8 cellular contexts compared by ENCODE assay signal in genomic region chr9:128723352-128723865, GRCh38. TPM values are rescaled to one million over a fixed set of nuclear protein-coding genes. Genes with fewer than 3 reads are reported as not detected.
DNase-seq lines count a peak whose midpoint lies in the region; ATAC-seq and TF ChIP-seq lines count a peak whose summit lies in the region.

No MANE protein-coding gene starts in this region.

- no peak for ATAC-seq in HG03469 (IDR thresholded peaks at IDR 0.05; ENCODE audit: unreplicated experiment)

- H3K4me3 ChIP-seq in OCI-LY3 (ENCODE audit: low read length): peak overlapping the region; percentile 93

- no peaks in the 10 kb centered on the region for H3K9me3 ChIP-seq in OCI-LY3 (ENCODE audit: insufficient read depth, low read length)

- CTCF ChIA-PET in Calu3 (lab: Charles Lee): interaction anchor here (1.1 kb wide), 1 partner anchor 88 kb away, joined by 6 read pairs; no protein-coding TSS in a partner anchor

- H3K27me3 Mint-ChIP-seq in Calu3 (ENCODE audit: unreplicated experiment): no peaks in the 10 kb centered on the region
- peaks cover 12% of the 10 kb centered on the region for H3K27me3 Mint-ChIP-seq in endothelial cell (ENCODE audit: unreplicated experiment)
- no peaks in the 10 kb centered on the region for H3K27me3 Mint-ChIP-seq in osteocyte (ENCODE audit: unreplicated experiment)

- H3K4me2 ChIP-seq in OCI-LY3 (ENCODE audit: low read length): peak overlapping the region; percentile 82

- H3K27ac Mint-ChIP-seq in Calu3 (ENCODE audit: unreplicated experiment): peak overlapping the region; percentile 98
- H3K27ac Mint-ChIP-seq in endothelial cell (ENCODE audit: unreplicated experiment): peak overlapping the region; percentile 53
- peak overlapping the region; percentile 62 for H3K27ac Mint-ChIP-seq in osteocyte (ENCODE audit: unreplicated experiment)

- peaks cover 3% of the 10 kb centered on the region for H3K36me3 ChIP-seq in OCI-LY3 (replicated peaks; ENCODE audit: low read depth, low read length)

- H3K4me1 Mint-ChIP-seq in Calu3 (ENCODE audit: low read depth, unreplicated experiment): peaks cover 13% of the 10 kb centered on the region
- peaks cover 27% of the 10 kb centered on the region for H3K4me1 Mint-ChIP-seq in endothelial cell (ENCODE audit: unreplicated experiment)
- H3K4me1 Mint-ChIP-seq in osteocyte (ENCODE audit: unreplicated experiment): peaks cover 24% of the 10 kb centered on the region

- TF ChIP-seq CTCF in Calu3 (IDR thresholded peaks at IDR 0.05; ENCODE audit: unreplicated experiment) (no peak), OCI-LY3 (IDR thresholded peaks at IDR 0.05; ENCODE audit: low read depth, low read length) (no peak), endothelial cell (IDR thresholded peaks at IDR 0.05; ENCODE audit: unreplicated experiment) (no peak), osteocyte (IDR thresholded peaks at IDR 0.05) (no peak)

- peak overlapping the region; percentile 14; the same call in 1 of the 2 replicates for H3K27ac ChIP-seq in OCI-LY3 (ENCODE audit: low read length)

- peaks cover 14% of the 10 kb centered on the region for H3K4me1 ChIP-seq in OCI-LY3 (ENCODE audit: low read length)

- H4K20me1 ChIP-seq in OCI-LY3 (ENCODE audit: insufficient read depth, low read length): no peaks in the 10 kb centered on the region

- DNase-seq in Calu3: no peak
- no peak for DNase-seq in endothelial cell (ENCODE audit: low spot score)
- no peak for DNase-seq in osteocyte (ENCODE audit: extremely low spot score, unreplicated experiment)
- no peak for DNase-seq in NCI-H2227 treated with DMSO at 0.1 percent for 48 hours (lab: John Stamatoyannopoulos, UW)
- no peak for DNase-seq in NCI-H2171 (lab: John Stamatoyannopoulos, UW)
- DNase-seq in NCI-H1694 treated with DMSO at 0.1 percent for 48 hours (lab: John Stamatoyannopoulos, UW): no peak

- 0 out of 2 replicates have a peak overlapping the region, but pooled peaks have one; percentile 62 for H2AFZ ChIP-seq in OCI-LY3 (ENCODE audit: low read depth, low read length)

- H3K36me3 Mint-ChIP-seq in Calu3 (ENCODE audit: insufficient read depth, unreplicated experiment) (peaks cover 36% of the 10 kb centered on the region), endothelial cell (ENCODE audit: low read depth, unreplicated experiment) (peaks cover 13% of the 10 kb centered on the region), osteocyte (ENCODE audit: unreplicated experiment) (no peaks in the 10 kb centered on the region)

- no peaks in the 10 kb centered on the region for H3K9me3 Mint-ChIP-seq in Calu3 (ENCODE audit: low read depth, unreplicated experiment)
- H3K9me3 Mint-ChIP-seq in endothelial cell (ENCODE audit: unreplicated experiment): no peaks in the 10 kb centered on the region
- no peaks in the 10 kb centered on the region for H3K9me3 Mint-ChIP-seq in osteocyte (ENCODE audit: unreplicated experiment)

- H3K27me3 ChIP-seq in OCI-LY3 (ENCODE audit: low read depth, low read length): no peaks in the 10 kb centered on the region

- TSS peak; percentile 68 for BruUV-seq in Calu3 (replicated peaks; lab: Mats Ljungman, UMichigan)

- H3K4me3 Mint-ChIP-seq in Calu3 (ENCODE audit: low read depth, unreplicated experiment) (peak overlapping the region; percentile 97), endothelial cell (ENCODE audit: unreplicated experiment) (peak overlapping the region; percentile 97), osteocyte (ENCODE audit: unreplicated experiment) (peak overlapping the region; percentile 81)

- H3K79me2 ChIP-seq in OCI-LY3 (ENCODE audit: low read length): peaks cover 11% of the 10 kb centered on the region

- peak overlapping the region; percentile 92 for H3K9ac ChIP-seq in OCI-LY3 (ENCODE audit: low read length)

- intact Hi-C loops in Calu3 (cut with micrococcal nuclease; ENCODE audit: unreplicated experiment): no loop called here

RNA-seq across cellular contexts. Expression of gene ZDHHC12, which starts 0.5 kb away (rescaled TPM):
- total RNA-seq in Calu3 (2022) (35.4 and 36.5 TPM in 2 replicates), endothelial cell (ENCODE audit: unreplicated experiment) (42.1 TPM), osteocyte (24.7 and 24.8 TPM in 2 replicates)

RNA-seq across cellular contexts. Expression of gene PKN3, which starts 21.1 kb away (rescaled TPM):
- 6.8 and 7.7 TPM in 2 replicates for total RNA-seq in Calu3 (2022)
- 14.7 TPM for total RNA-seq in endothelial cell (ENCODE audit: unreplicated experiment)
- 7.5 and 8.0 TPM in 2 replicates for total RNA-seq in osteocyte

RNA-seq across cellular contexts. Expression of gene SET, which starts 34.4 kb away (rescaled TPM):
- total RNA-seq in Calu3 (2022): 321 and 367 TPM in 2 replicates
- 420 TPM for total RNA-seq in endothelial cell (ENCODE audit: unreplicated experiment)
- total RNA-seq in osteocyte: 381 and 382 TPM in 2 replicates

RNA-seq across cellular contexts. Expression of gene ZER1, which starts 48.3 kb away (rescaled TPM):
- 15.2 and 20.2 TPM in 2 replicates for total RNA-seq in Calu3 (2022)
- total RNA-seq in endothelial cell (ENCODE audit: unreplicated experiment): 29.2 TPM
- 61.2 and 61.9 TPM in 2 replicates for total RNA-seq in osteocyte
